In genomic region chr22:49045276-49045675, GRCh38 we compare ENCODE assay signal across 28 cellular contexts.
"Had no signal": no experiment of that assay in that cellular context is flagged by ENCODE, and none has a peak within 500 bp of the region (broad histone marks: within the 10 kb centered on the region; RNA-seq: fewer than 3 reads in every experiment).

No MANE protein-coding gene starts in this region.

- H2AFZ ChIP-seq: hepatocyte had no signal

- H3K27ac Mint-ChIP-seq: nephron progenitor cell, progenitor cell of endocrine pancreas had no signal

- H3K4me1 ChIP-seq: foreskin keratinocyte, gastroesophageal sphincter, heart left ventricle, left ventricle myocardium inferior, lower lobe of right lung, pancreas, right lobe of liver, suprapubic skin, transverse colon, upper lobe of right lung, uterus had no signal

- H3K4me3 ChIP-seq: coronary artery, esophagus muscularis mucosa, gastroesophageal sphincter, heart left ventricle, hepatocyte, left ventricle myocardium inferior, lower lobe of right lung, pancreas, right lobe of liver, smooth muscle cell, suprapubic skin, transverse colon, upper lobe of right lung, uterus had no signal

- H3K36me3 ChIP-seq: esophagus muscularis mucosa, gastroesophageal sphincter, heart left ventricle, left ventricle myocardium inferior, lower lobe of right lung, neutrophil, pancreas, right lobe of liver, suprapubic skin, transverse colon, upper lobe of right lung, uterus had no signal

- DNase-seq: dermis blood vessel endothelial cell; effector memory CD4-positive, alpha-beta T cell; foreskin keratinocyte; heart left ventricle; kidney; left ventricle myocardium inferior; lower lobe of right lung; naive thymus-derived CD8-positive, alpha-beta T cell; nephron progenitor cell; pancreas; right lobe of liver; stimulated activated CD4-positive, alpha-beta T cell treated with anti-CD3 and anti-CD28 coated beads, Interleukin-12 subunit alpha, Interleukin-12 subunit beta, amount 100 ng/mL, for 4 hours; stimulated activated CD4-positive, alpha-beta T cell treated with anti-CD3 and anti-CD28 coated beads, Interleukin-1b, Interleukin-23, amount 100 ng/mL, for 48 hours; stimulated activated CD4-positive, alpha-beta T cell treated with anti-CD3 and anti-CD28 coated beads, Interleukin-4, amount 100 ng/mL, for 1 hour; stimulated activated CD8-positive, alpha-beta memory T cell treated with anti-CD3 and anti-CD28 coated beads, Interleukin-4, amount 100 ng/mL, for 48 hours; stimulated activated naive CD4-positive, alpha-beta T cell; stimulated activated naive CD8-positive, alpha-beta T cell treated with anti-CD3 and anti-CD28 coated beads, Interleukin-15, amount 100 ng/mL, for 72 hours; transverse colon; uterus had no signal

- H3K4me2 ChIP-seq: hepatocyte, smooth muscle cell had no signal

- H3K36me3 Mint-ChIP-seq: naive thymus-derived CD8-positive, alpha-beta T cell had no signal

- H3K9me3 ChIP-seq: esophagus muscularis mucosa, gastroesophageal sphincter, heart left ventricle, left ventricle myocardium inferior, lower lobe of right lung, neutrophil, pancreas, right lobe of liver, suprapubic skin, transverse colon, upper lobe of right lung, uterus had no signal

- H3K9me3 Mint-ChIP-seq: nephron progenitor cell; stimulated activated naive CD8-positive, alpha-beta T cell treated with anti-CD3 and anti-CD28 coated beads, Interleukin-15, amount 100 ng/mL, for 72 hours had no signal

- H3K4me1 Mint-ChIP-seq: stimulated activated naive CD8-positive, alpha-beta T cell treated with anti-CD3 and anti-CD28 coated beads, Interleukin-15, amount 100 ng/mL, for 72 hours had no signal

- ATAC-seq: foreskin keratinocyte; gastroesophageal sphincter; heart left ventricle; lower lobe of right lung; naive thymus-derived CD8-positive, alpha-beta T cell; right lobe of liver; stimulated activated naive CD8-positive, alpha-beta T cell treated with anti-CD3 and anti-CD28 coated beads, Interleukin-15, amount 100 ng/mL, for 72 hours had no signal

- H3K4me3 Mint-ChIP-seq: naive thymus-derived CD8-positive, alpha-beta T cell; nephron progenitor cell; stimulated activated naive CD8-positive, alpha-beta T cell treated with anti-CD3 and anti-CD28 coated beads, Interleukin-15, amount 100 ng/mL, for 72 hours had no signal

- H3K27me3 Mint-ChIP-seq: stimulated activated naive CD8-positive, alpha-beta T cell treated with anti-CD3 and anti-CD28 coated beads, Interleukin-15, amount 100 ng/mL, for 72 hours had no signal

- H3K27me3 ChIP-seq: foreskin keratinocyte, neutrophil, pancreas, right lobe of liver, transverse colon, uterus had no signal

- H3K27ac ChIP-seq: coronary artery, esophagus muscularis mucosa, foreskin keratinocyte, gastroesophageal sphincter, heart left ventricle, hepatocyte, left ventricle myocardium inferior, lower lobe of right lung, neutrophil, pancreas, right lobe of liver, suprapubic skin, transverse colon, upper lobe of right lung, uterus had no signal
